Comparison of ENCODE assay signal across 1 cellular context in the genomic region with DNA sequence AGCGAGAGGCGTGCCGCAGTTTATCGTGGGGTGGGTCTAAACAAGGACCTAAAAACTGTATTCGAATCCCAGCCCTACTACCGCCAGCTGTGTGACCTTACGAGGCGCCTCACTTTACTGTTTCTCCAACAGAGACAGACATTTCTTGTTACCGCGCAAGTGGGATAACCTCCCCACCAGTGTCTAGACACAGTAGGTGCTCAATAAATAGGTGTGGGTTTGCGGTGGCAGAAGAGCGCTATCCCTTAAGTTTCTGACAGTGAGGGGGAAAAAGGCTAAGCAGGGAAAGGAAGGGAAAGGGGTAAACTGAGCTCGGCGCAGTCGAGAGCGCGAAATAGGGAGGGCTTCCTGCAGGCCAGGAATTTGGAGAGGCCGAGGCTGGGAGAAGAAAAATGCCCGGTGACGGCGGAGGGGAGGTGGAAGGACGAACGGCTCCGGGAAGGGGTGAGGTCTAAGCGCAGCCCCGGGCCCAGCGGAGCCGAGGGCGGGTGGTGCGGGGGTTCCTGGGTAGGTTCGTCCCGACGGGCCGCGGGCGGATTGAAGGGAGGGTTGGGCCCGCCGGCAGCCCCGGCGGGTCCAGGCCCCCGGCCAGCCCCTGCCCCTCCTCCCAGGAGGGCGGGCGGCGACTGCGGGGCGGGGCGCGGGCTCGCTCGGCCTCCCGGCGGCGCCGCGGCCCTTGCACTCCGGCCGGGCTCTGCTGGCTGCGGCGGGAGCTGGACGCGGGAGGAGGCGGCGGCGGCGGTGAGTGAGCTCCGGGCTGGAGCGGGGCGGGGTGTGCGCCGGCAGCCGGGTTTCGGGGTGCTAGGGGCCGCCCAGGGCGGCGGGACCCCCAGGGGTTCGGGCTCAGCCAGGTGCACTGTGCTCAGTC.
TF ChIP-seq lines count a peak whose summit lies in the region.

A gene with protein sequence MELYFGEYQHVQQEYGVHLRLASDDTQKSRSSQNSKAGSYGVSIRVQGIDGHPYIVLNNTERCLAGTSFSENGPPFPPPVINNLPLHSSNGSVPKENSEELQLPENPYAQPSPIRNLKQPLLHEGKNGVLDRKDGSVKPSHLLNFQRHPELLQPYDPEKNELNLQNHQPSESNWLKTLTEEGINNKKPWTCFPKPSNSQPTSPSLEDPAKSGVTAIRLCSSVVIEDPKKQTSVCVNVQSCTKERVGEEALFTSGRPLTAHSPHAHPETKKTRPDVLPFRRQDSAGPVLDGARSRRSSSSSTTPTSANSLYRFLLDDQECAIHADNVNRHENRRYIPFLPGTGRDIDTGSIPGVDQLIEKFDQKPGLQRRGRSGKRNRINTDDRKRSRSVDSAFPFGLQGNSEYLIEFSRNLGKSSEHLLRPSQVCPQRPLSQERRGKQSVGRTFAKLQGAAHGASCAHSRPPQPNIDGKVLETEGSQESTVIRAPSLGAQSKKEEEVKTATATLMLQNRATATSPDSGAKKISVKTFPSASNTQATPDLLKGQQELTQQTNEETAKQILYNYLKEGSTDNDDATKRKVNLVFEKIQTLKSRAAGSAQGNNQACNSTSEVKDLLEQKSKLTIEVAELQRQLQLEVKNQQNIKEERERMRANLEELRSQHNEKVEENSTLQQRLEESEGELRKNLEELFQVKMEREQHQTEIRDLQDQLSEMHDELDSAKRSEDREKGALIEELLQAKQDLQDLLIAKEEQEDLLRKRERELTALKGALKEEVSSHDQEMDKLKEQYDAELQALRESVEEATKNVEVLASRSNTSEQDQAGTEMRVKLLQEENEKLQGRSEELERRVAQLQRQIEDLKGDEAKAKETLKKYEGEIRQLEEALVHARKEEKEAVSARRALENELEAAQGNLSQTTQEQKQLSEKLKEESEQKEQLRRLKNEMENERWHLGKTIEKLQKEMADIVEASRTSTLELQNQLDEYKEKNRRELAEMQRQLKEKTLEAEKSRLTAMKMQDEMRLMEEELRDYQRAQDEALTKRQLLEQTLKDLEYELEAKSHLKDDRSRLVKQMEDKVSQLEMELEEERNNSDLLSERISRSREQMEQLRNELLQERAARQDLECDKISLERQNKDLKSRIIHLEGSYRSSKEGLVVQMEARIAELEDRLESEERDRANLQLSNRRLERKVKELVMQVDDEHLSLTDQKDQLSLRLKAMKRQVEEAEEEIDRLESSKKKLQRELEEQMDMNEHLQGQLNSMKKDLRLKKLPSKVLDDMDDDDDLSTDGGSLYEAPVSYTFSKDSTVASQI (plus strand): TSS at position 679 of the 868 bp plus-strand sequence. CDS start 61,495 bp downstream, outside the sequence.

TF ChIP-seq in SK-N-SH, 30 proteins besides CTCF, POLR2A, EP300 and RAD21 (continued from another document):
- TF ChIP-seq GATA2 (CRISPR knock-in tag; IDR thresholded peaks at IDR 0.05) (no peak), RCOR1 (IDR thresholded peaks at IDR 0.05; ENCODE audit: low read length) (no peak), NRF1 (IDR thresholded peaks at IDR 0.05; ENCODE audit: low read depth, low read length) (no peak), FOSL2 (IDR thresholded peaks at IDR 0.05; ENCODE audit: borderline replicate concordance, low read depth) (no peak), ELF1 (IDR thresholded peaks at IDR 0.05) (no peak), GABPA (IDR thresholded peaks at IDR 0.05; ENCODE audit: low read depth) (no peak), EZH2phosphoT487 (IDR thresholded peaks at IDR 0.05; ENCODE audit: borderline replicate concordance, low read depth) (no peak)
- TF ChIP-seq, protein P1, sequence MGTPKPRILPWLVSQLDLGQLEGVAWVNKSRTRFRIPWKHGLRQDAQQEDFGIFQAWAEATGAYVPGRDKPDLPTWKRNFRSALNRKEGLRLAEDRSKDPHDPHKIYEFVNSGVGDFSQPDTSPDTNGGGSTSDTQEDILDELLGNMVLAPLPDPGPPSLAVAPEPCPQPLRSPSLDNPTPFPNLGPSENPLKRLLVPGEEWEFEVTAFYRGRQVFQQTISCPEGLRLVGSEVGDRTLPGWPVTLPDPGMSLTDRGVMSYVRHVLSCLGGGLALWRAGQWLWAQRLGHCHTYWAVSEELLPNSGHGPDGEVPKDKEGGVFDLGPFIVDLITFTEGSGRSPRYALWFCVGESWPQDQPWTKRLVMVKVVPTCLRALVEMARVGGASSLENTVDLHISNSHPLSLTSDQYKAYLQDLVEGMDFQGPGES (IDR thresholded peaks at IDR 0.05; ENCODE audit: low read depth, low read length) = no peak
- TF ChIP-seq, protein P2, sequence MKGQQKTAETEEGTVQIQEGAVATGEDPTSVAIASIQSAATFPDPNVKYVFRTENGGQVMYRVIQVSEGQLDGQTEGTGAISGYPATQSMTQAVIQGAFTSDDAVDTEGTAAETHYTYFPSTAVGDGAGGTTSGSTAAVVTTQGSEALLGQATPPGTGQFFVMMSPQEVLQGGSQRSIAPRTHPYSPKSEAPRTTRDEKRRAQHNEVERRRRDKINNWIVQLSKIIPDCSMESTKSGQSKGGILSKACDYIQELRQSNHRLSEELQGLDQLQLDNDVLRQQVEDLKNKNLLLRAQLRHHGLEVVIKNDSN (IDR thresholded peaks at IDR 0.05; ENCODE audit: borderline replicate concordance, low read depth) = no peak
- TF ChIP-seq, protein P3, sequence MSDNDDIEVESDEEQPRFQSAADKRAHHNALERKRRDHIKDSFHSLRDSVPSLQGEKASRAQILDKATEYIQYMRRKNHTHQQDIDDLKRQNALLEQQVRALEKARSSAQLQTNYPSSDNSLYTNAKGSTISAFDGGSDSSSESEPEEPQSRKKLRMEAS (IDR thresholded peaks at IDR 0.05; ENCODE audit: low read depth) = no peak
- TF ChIP-seq, protein P4, sequence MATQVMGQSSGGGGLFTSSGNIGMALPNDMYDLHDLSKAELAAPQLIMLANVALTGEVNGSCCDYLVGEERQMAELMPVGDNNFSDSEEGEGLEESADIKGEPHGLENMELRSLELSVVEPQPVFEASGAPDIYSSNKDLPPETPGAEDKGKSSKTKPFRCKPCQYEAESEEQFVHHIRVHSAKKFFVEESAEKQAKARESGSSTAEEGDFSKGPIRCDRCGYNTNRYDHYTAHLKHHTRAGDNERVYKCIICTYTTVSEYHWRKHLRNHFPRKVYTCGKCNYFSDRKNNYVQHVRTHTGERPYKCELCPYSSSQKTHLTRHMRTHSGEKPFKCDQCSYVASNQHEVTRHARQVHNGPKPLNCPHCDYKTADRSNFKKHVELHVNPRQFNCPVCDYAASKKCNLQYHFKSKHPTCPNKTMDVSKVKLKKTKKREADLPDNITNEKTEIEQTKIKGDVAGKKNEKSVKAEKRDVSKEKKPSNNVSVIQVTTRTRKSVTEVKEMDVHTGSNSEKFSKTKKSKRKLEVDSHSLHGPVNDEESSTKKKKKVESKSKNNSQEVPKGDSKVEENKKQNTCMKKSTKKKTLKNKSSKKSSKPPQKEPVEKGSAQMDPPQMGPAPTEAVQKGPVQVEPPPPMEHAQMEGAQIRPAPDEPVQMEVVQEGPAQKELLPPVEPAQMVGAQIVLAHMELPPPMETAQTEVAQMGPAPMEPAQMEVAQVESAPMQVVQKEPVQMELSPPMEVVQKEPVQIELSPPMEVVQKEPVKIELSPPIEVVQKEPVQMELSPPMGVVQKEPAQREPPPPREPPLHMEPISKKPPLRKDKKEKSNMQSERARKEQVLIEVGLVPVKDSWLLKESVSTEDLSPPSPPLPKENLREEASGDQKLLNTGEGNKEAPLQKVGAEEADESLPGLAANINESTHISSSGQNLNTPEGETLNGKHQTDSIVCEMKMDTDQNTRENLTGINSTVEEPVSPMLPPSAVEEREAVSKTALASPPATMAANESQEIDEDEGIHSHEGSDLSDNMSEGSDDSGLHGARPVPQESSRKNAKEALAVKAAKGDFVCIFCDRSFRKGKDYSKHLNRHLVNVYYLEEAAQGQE (IDR thresholded peaks at IDR 0.05; ENCODE audit: low read depth, low read length) = no peak
TF ChIP-seq in SK-N-SH: peak in this region for 0.
